ENCODE assay signal across 13 cellular contexts in genomic region chr2:62663443-62663842, GRCh38. TPM values are rescaled to one million over a fixed set of nuclear protein-coding genes. Genes with fewer than 3 reads are reported as not detected.
DNase-seq lines count a peak whose midpoint lies in the region; ATAC-seq, FAIRE-seq and TF ChIP-seq lines count a peak whose summit lies in the region.
"Had no signal": no experiment of that assay in that cellular context is flagged by ENCODE, and none has a peak within 500 bp of the region (broad histone marks: within the 10 kb centered on the region; RNA-seq: fewer than 3 reads in every experiment).

No MANE protein-coding gene starts in this region.

- intact Hi-C loops in HepG2 (cut with micrococcal nuclease; ENCODE audit: unreplicated experiment): loop anchor here (5.0 kb wide), 1 partner anchor 66 kb away; no protein-coding TSS in a partner anchor

- H3K4me1 ChIP-seq in GM23248 (ENCODE audit: insufficient read depth) (peaks cover 67% of the 10 kb centered on the region), HepG2 (ENCODE audit: insufficient read depth, low read length) (peaks cover 62% of the 10 kb centered on the region), subcutaneous abdominal adipose tissue (ENCODE audit: control insufficient read depth in 5 of 5, insufficient read depth in 5 of 5, low read length in 5 of 5) (peaks cover 6 to 72% (median 53%) of the 10 kb centered on the region in 5 donors)
- H3K4me1 ChIP-seq: parathyroid adenoma had no signal

- no peak for TF ChIP-seq EP300 in HepG2 (IDR thresholded peaks at IDR 0.05; ENCODE audit: low read depth in 2 of 2, low read length in 2 of 2)
- TF ChIP-seq EP300 in HepG2 (CRISPR knock-in tag; IDR thresholded peaks at IDR 0.05; ENCODE audit: borderline replicate concordance): no peak

- H3K9ac ChIP-seq in GM23248 (peak overlapping the region; percentile 37), HepG2 (ENCODE audit: insufficient read depth, low read depth, low read length) (no peak overlapping the region), subcutaneous abdominal adipose tissue (ENCODE audit: low read length in 5 of 5) (peak overlapping the region in 2 of 5 donors; percentile 39 to 47)
- H3K9ac ChIP-seq: parathyroid adenoma had no signal

- FAIRE-seq in HepG2 (lab: Jason Lieb, UNC): no peak
- FAIRE-seq: keratinocyte had no signal

- no peak overlapping the region for H3K4me3 Mint-ChIP-seq in activated CD8-positive, alpha-beta memory T cell treated with anti-CD3 and anti-CD28 coated beads, Interleukin-2, amount 10 ng/mL, durations not matched to agents 7 days and 5 days

- no peaks in the 10 kb centered on the region for H3K36me3 Mint-ChIP-seq in activated CD8-positive, alpha-beta memory T cell treated with anti-CD3 and anti-CD28 coated beads, Interleukin-2, amount 10 ng/mL, durations not matched to agents 7 days and 5 days

- H3K36me3 ChIP-seq in GM23248 (ENCODE audit: low read depth): no peaks in the 10 kb centered on the region
- H3K36me3 ChIP-seq in HepG2 (replicated peaks in 1 of 2; ENCODE audit: control insufficient read depth in 1 of 2, insufficient read depth in 2 of 2, low read length in 2 of 2): no peaks in the 10 kb centered on the region
- no peaks in the 10 kb centered on the region for H3K36me3 ChIP-seq in subcutaneous abdominal adipose tissue (ENCODE audit: control insufficient read depth in 5 of 5, insufficient read depth in 5 of 5, low read length in 5 of 5)
- H3K36me3 ChIP-seq: thoracic aorta had no signal

- no peaks in the 10 kb centered on the region for H3K79me2 ChIP-seq in GM23248 (ENCODE audit: insufficient read depth)
- H3K79me2 ChIP-seq in HepG2 (ENCODE audit: insufficient read depth, low read length): no peaks in the 10 kb centered on the region
- H3K79me2 ChIP-seq: parathyroid adenoma had no signal

- H3K27ac Mint-ChIP-seq in activated CD8-positive, alpha-beta memory T cell treated with anti-CD3 and anti-CD28 coated beads, Interleukin-2, amount 10 ng/mL, durations not matched to agents 7 days and 5 days: no peak overlapping the region

- H3K9me3 Mint-ChIP-seq in activated CD8-positive, alpha-beta memory T cell treated with anti-CD3 and anti-CD28 coated beads, Interleukin-2, amount 10 ng/mL, durations not matched to agents 7 days and 5 days (ENCODE audit: low read depth): no peaks in the 10 kb centered on the region

- H3F3A ChIP-seq in GM23248 (ENCODE audit: insufficient read depth): peaks cover 71% of the 10 kb centered on the region

- DNase-seq in GM23248 (peak; percentile 84), cardiac fibroblast (ENCODE audit: low read depth in 2 of 2) (peak; percentile 37 to 96), HepG2 (ENCODE audit: low spot score) (no peak)
- no peak for DNase-seq in activated CD8-positive, alpha-beta memory T cell treated with anti-CD3 and anti-CD28 coated beads, Interleukin-2, amount 10 ng/mL, durations not matched to agents 7 days and 5 days
- DNase-seq: COR-L47, NCI-H774 had no signal

- no peak for TF ChIP-seq RAD21 in HepG2 (CRISPR knock-in tag; IDR thresholded peaks at IDR 0.05)

- no peak overlapping the region for H2AFZ ChIP-seq in GM23248
- peak overlapping the region; percentile 16 for H2AFZ ChIP-seq in HepG2 (ENCODE audit: low read length)
- H2AFZ ChIP-seq: parathyroid adenoma had no signal

- ATAC-seq in HepG2 (no peak), HG02642 (IDR thresholded peaks at IDR 0.05; ENCODE audit: poor library complexity, unreplicated experiment) (no peak), HG03469 (IDR thresholded peaks at IDR 0.05; ENCODE audit: unreplicated experiment) (no peak), GM19467 (IDR thresholded peaks at IDR 0.05; ENCODE audit: unreplicated experiment) (no peak)
- ATAC-seq in activated CD8-positive, alpha-beta memory T cell treated with anti-CD3 and anti-CD28 coated beads, Interleukin-2, amount 10 ng/mL, durations not matched to agents 7 days and 5 days: no peak

- POLR2A ChIA-PET in HepG2 (lab: Yijun Ruan, JAX): interaction anchor here (0.8 to 2.4 kb wide), 6 partner anchors 9 to 137 kb away, joined by 3 to 8 read pairs (median 5); partner anchors contain the start of gene EHBP1

- no peak for TF ChIP-seq POLR2A in HepG2 (IDR thresholded peaks at IDR 0.05; ENCODE audit: insufficient read depth in 1 of 2, low read depth in 2 of 2, low read length in 2 of 2)

- BruUV-seq in HepG2 (replicated peaks; lab: Mats Ljungman, UMichigan): no TSS peak

- no peaks in the 10 kb centered on the region for H3K9me3 ChIP-seq in GM23248 (ENCODE audit: low read depth)
- no peaks in the 10 kb centered on the region for H3K9me3 ChIP-seq in HepG2 (ENCODE audit: low read length)
- H3K9me3 ChIP-seq in subcutaneous abdominal adipose tissue (ENCODE audit: control insufficient read depth in 5 of 5, low read length in 5 of 5): no peaks in the 10 kb centered on the region
- H3K9me3 ChIP-seq: thoracic aorta had no signal

- H3K9me2 ChIP-seq in GM23248 (ENCODE audit: insufficient read depth): peaks cover under 1% of the 10 kb centered on the region; the same call in 1 of the 2 replicates

- in situ Hi-C loops in GM23248 (cut with MboI) (no loop called here), HepG2 (cut with HindIII; ENCODE audit: extremely low pct_ligation_motif_present, low pct_unique_long_range_greater_than_20kb) (no loop called here)

- peak overlapping the region; percentile 15 for H3K4me3 ChIP-seq in GM23248
- H3K4me3 ChIP-seq in cardiac fibroblast (replicated peaks in 1 of 2; ENCODE audit: low read depth in 2 of 2, low read length in 2 of 2): no peak overlapping the region
- H3K4me3 ChIP-seq in HepG2 (replicated peaks in 1 of 3; ENCODE audit: insufficient read depth in 1 of 3, low read depth in 2 of 3, low read length in 3 of 3): no peak overlapping the region
- H3K4me3 ChIP-seq in subcutaneous abdominal adipose tissue (ENCODE audit: low read depth in 1 of 5, low read length in 5 of 5): no peak overlapping the region
- H3K4me3 ChIP-seq: thoracic aorta had no signal

- peak overlapping the region; percentile 78 for H3K27ac ChIP-seq in GM23248
- H3K27ac ChIP-seq in HepG2 (ENCODE audit: extremely low read length, insufficient read depth, low read length): no peak overlapping the region
- peak overlapping the region; percentile 83 for H3K27ac ChIP-seq in subcutaneous abdominal adipose tissue (ENCODE audit: low read depth, low read length)
- H3K27ac ChIP-seq: parathyroid adenoma had no signal

- CTCF ChIA-PET in HepG2 (lab: Yijun Ruan, JAX; ENCODE audit: low intra/inter-chr PET ratio, low total read pairs): no interaction called here
- CTCF ChIA-PET in activated CD8-positive, alpha-beta memory T cell treated with anti-CD3 and anti-CD28 coated beads, Interleukin-2, amount 10 ng/mL, durations not matched to agents 7 days and 5 days (lab: Charles Lee): interaction anchor here (0.9 kb wide), 1 partner anchor 107 kb away, joined by 3 read pairs; no protein-coding TSS in a partner anchor

- peaks cover 18% of the 10 kb centered on the region for H3K4me1 Mint-ChIP-seq in activated CD8-positive, alpha-beta memory T cell treated with anti-CD3 and anti-CD28 coated beads, Interleukin-2, amount 10 ng/mL, durations not matched to agents 7 days and 5 days

- no peaks in the 10 kb centered on the region for H4K20me1 ChIP-seq in GM23248 (ENCODE audit: insufficient read depth)
- H4K20me1 ChIP-seq in HepG2 (ENCODE audit: insufficient read depth, low read length): no peaks in the 10 kb centered on the region

- no peak for TF ChIP-seq CTCF in cardiac fibroblast (IDR thresholded peaks at IDR 0.05; ENCODE audit: low read depth, low read length)
- no peak for TF ChIP-seq CTCF in HepG2 (CRISPR knock-in tag; IDR thresholded peaks at IDR 0.05)

- H3K4me2 ChIP-seq in GM23248 (ENCODE audit: unreplicated experiment) (peak overlapping the region; percentile 64), HepG2 (ENCODE audit: low read depth, low read length) (no peak overlapping the region)

- peaks cover 4% of the 10 kb centered on the region for H3K27me3 Mint-ChIP-seq in activated CD8-positive, alpha-beta memory T cell treated with anti-CD3 and anti-CD28 coated beads, Interleukin-2, amount 10 ng/mL, durations not matched to agents 7 days and 5 days

- H3K27me3 ChIP-seq in GM23248 (replicated peaks; ENCODE audit: insufficient read depth) (no peaks in the 10 kb centered on the region), HepG2 (ENCODE audit: control insufficient read depth in 1 of 2, insufficient read depth in 2 of 2, low read length in 2 of 2) (no peaks in the 10 kb centered on the region), subcutaneous abdominal adipose tissue (ENCODE audit: control insufficient read depth in 5 of 5, insufficient read depth in 4 of 5, low read length in 5 of 5) (no peaks in the 10 kb centered on the region)

TF ChIP-seq in HepG2, 621 proteins besides CTCF, POLR2A, EP300 and RAD21 (continues in another document):
- TF ChIP-seq MZF1 (CRISPR knock-in tag; IDR thresholded peaks at IDR 0.05; ENCODE audit: borderline replicate concordance) (no peak), KLF11 (CRISPR knock-in tag; IDR thresholded peaks at IDR 0.05) (no peak)

RNA-seq across cellular contexts. Expression of gene EHBP1, which starts 42.1 kb away (rescaled TPM):
- 53.0 and 56.8 TPM in 2 replicates for total RNA-seq in GM23248 (2014; rRNA removed; shearing (Covaris generic))
- 36.8 and 41.3 TPM in 2 replicates for polyA plus RNA-seq in GM23248 (2016; fragmentation: Nextera tagmentation; extraction: Ambion mirVana)
- total RNA-seq in HepG2 (2016; rRNA removed; fragmentation: Illumina TruSeq; extraction: Trizol): 93.5 and 122 TPM in 2 replicates
- 97.2 and 110 TPM in 2 replicates for total RNA-seq in HepG2 (2016; cell fraction: cytosol; rRNA removed; fragmentation: Illumina TruSeq; extraction: Trizol; ENCODE audit: low read depth)
- total RNA-seq in HepG2 (2016; cell fraction: insoluble cytoplasmic fraction; rRNA removed; fragmentation: Illumina TruSeq; extraction: Trizol): 95.7 and 116 TPM in 2 replicates
- 85.7 and 89.7 TPM in 2 replicates for total RNA-seq in HepG2 (2016; cell fraction: membrane; rRNA removed; fragmentation: Illumina TruSeq; extraction: Trizol)
- total RNA-seq in HepG2 (2016; cell fraction: nucleus; rRNA removed; fragmentation: Illumina TruSeq; extraction: Trizol): 203 and 204 TPM in 2 replicates
- polyA plus RNA-seq in HepG2 (2011; rRNA removed): 133 and 146 TPM in 2 replicates
- 63.6 and 104 TPM in 2 replicates for polyA plus RNA-seq in HepG2 (2011; cell fraction: cytosol; rRNA removed)
- 143 and 176 TPM in 2 replicates for polyA plus RNA-seq in HepG2 (2011; cell fraction: nucleus; rRNA removed)
- polyA plus RNA-seq in HepG2 (2012): 168 and 275 TPM in 2 replicates
- polyA plus RNA-seq in HepG2 (2016; cell fraction: cytosol; fragmentation: Illumina TruSeq; extraction: Trizol; ENCODE audit: low read depth): 15.0 and 16.3 TPM in 2 replicates
- 115 and 119 TPM in 2 replicates for polyA plus RNA-seq in HepG2 (2016; cell fraction: insoluble cytoplasmic fraction; fragmentation: Illumina TruSeq; extraction: Trizol; ENCODE audit: low read depth)
- 32.6 and 37.1 TPM in 2 replicates for polyA plus RNA-seq in HepG2 (2016; cell fraction: membrane; fragmentation: Illumina TruSeq; extraction: Trizol; ENCODE audit: low read depth)
- 123 and 129 TPM in 2 replicates for polyA plus RNA-seq in HepG2 (2016; cell fraction: nucleus; fragmentation: Illumina TruSeq; extraction: Trizol; ENCODE audit: insufficient read depth, low read depth)
- polyA minus RNA-seq in HepG2 (2011; rRNA and poly(A)+ RNA removed; ENCODE audit: low replicate concordance): 26.4 and 224 TPM in 2 replicates
- 152 and 197 TPM in 2 replicates for polyA minus RNA-seq in HepG2 (2011; cell fraction: cytosol; rRNA and poly(A)+ RNA removed)
- 1,403 and 1,733 TPM in 2 replicates for polyA minus RNA-seq in HepG2 (2011; cell fraction: nucleus; rRNA and poly(A)+ RNA removed)
- total RNA-seq in activated CD8-positive, alpha-beta memory T cell treated with anti-CD3 and anti-CD28 coated beads, Interleukin-2, amount 10 ng/mL, durations not matched to agents 7 days and 5 days: 10 to 100 TPM; 22.7 to 29.5 TPM

Comparison
In these comparisons a context has a peak if more than half of its experiments do, and no peak if none do; other contexts are left out.
1. DNase-seq: peak in GM23248 (single experiment) and cardiac fibroblast (2 of 2); none in HepG2 (single experiment) and activated CD8-positive, alpha-beta memory T cell treated with anti-CD3 and anti-CD28 coated beads, Interleukin-2, amount 10 ng/mL, durations not matched to agents 7 days and 5 days (single experiment).